ENCODE assay signal across 8 cellular contexts in genomic region chr9:94165592-94166236, GRCh38.
DNase-seq lines count a peak whose midpoint lies in the region; ATAC-seq, FAIRE-seq and TF ChIP-seq lines count a peak whose summit lies in the region.

No MANE protein-coding gene starts in this region.

- FAIRE-seq in D721Med (lab: Jason Lieb, UNC): no peak

- peak; percentile 84 for DNase-seq in D721Med (ENCODE audit: insufficient read length, low spot score)
- peak; percentile 56 for DNase-seq in OCI-M2 (lab: John Stamatoyannopoulos, UW; ENCODE audit: unreplicated experiment)
- peak; percentile 96 for DNase-seq in activated T-cell treated with anti-CD3 and anti-CD28 coated beads, Interleukin-2, amount 50 U/mL, for 1 hour
- DNase-seq in epithelial cell of proximal tubule (ENCODE audit: low read depth): peak; percentile 78
- DNase-seq in mucosa of gallbladder (ENCODE audit: low spot score): peak; percentile 98
- DNase-seq in stimulated activated CD8-positive, alpha-beta memory T cell treated with anti-CD3 and anti-CD28 coated beads, Interleukin-4, amount 100 ng/mL, for 24 hours (ENCODE audit: low read depth): peak; percentile 95

- TF ChIP-seq CTCF in D721Med (IDR thresholded peaks at IDR 0.05; ENCODE audit: insufficient read depth, missing control alignments): no peak
- no peak for TF ChIP-seq CTCF in epithelial cell of proximal tubule (conservative IDR thresholded peaks at IDR 0.05; ENCODE audit: low read depth, low read length)

- peak; percentile 84 for ATAC-seq in GM21619 (IDR thresholded peaks at IDR 0.05; ENCODE audit: unreplicated experiment)

- H3K4me3 ChIP-seq in epithelial cell of proximal tubule (ENCODE audit: low read depth, low read length): peak overlapping the region; percentile 57

- no peak for TF ChIP-seq RAD21 in Ishikawa (IDR thresholded peaks at IDR 0.05; ENCODE audit: low read depth)

- no peak for TF ChIP-seq EP300 in Ishikawa (IDR thresholded peaks at IDR 0.05; ENCODE audit: borderline replicate concordance)

TF ChIP-seq in Ishikawa, 13 proteins besides CTCF, POLR2A, EP300 and RAD21:
- TF ChIP-seq ZBTB7A (IDR thresholded peaks at IDR 0.05; ENCODE audit: low read depth): no peak
- peak; percentile 98 for TF ChIP-seq MAX (IDR thresholded peaks at IDR 0.05)
- peak; percentile 61 for TF ChIP-seq REST (IDR thresholded peaks at IDR 0.05; ENCODE audit: low read depth)
- TF ChIP-seq TEAD4 (IDR thresholded peaks at IDR 0.05): no peak
- no peak for TF ChIP-seq CREB1 (IDR thresholded peaks at IDR 0.05; ENCODE audit: low read depth)
- no peak; the same call in 1 of the 2 replicates for TF ChIP-seq TAF1 (IDR thresholded peaks at IDR 0.05; ENCODE audit: low read depth)
- no peak for TF ChIP-seq NFIC (IDR thresholded peaks at IDR 0.05)
- TF ChIP-seq USF1 (IDR thresholded peaks at IDR 0.05): peak; percentile 97

Comparison
In these comparisons a context has a peak if more than half of its experiments do, and no peak if none do; other contexts are left out.
1. Peak in every context shown above with its lines: DNase-seq, ATAC-seq and H3K4me3 ChIP-seq.